ENCODE assay signal across 7 cellular contexts in genomic region chr15:67762610-67763368, GRCh38.
DNase-seq lines count a peak whose midpoint lies in the region; ATAC-seq and TF ChIP-seq lines count a peak whose summit lies in the region.

No MANE protein-coding gene starts in this region.

- no peak for TF ChIP-seq CTCF in GM20000 (IDR thresholded peaks at IDR 0.05; ENCODE audit: extremely low read depth, missing control alignments)

- peak; percentile 70 for DNase-seq in GM20000 (ENCODE audit: low spot score)
- DNase-seq in stimulated activated CD8-positive, alpha-beta memory T cell treated with anti-CD3 and anti-CD28 coated beads, Interleukin-15, amount 100 ng/mL, for 4 hours (ENCODE audit: low read depth in 2 of 2), result peak; percentile 11 to 24
- DNase-seq in COLO668 (lab: John Stamatoyannopoulos, UW; ENCODE audit: unreplicated experiment), result no peak
- no peak for DNase-seq in NCI-H187 (lab: John Stamatoyannopoulos, UW)
- DNase-seq in NCI-H524 treated with DMSO at 0.1 percent for 48 hours (lab: John Stamatoyannopoulos, UW), result no peak

- no peaks in the 10 kb centered on the region for H3K9me3 Mint-ChIP-seq in activated naive CD8-positive, alpha-beta T cell (ENCODE audit: low read depth)

- H3K27me3 Mint-ChIP-seq in activated naive CD8-positive, alpha-beta T cell, result no peaks in the 10 kb centered on the region

- peak; percentile 59 for ATAC-seq in HG03521 (IDR thresholded peaks at IDR 0.05; ENCODE audit: unreplicated experiment)

- peaks cover 2% of the 10 kb centered on the region for H3K36me3 Mint-ChIP-seq in activated naive CD8-positive, alpha-beta T cell

- H3K27ac Mint-ChIP-seq in activated naive CD8-positive, alpha-beta T cell, result peak overlapping the region; percentile 69

- peak overlapping the region; percentile 47 for H3K4me3 Mint-ChIP-seq in activated naive CD8-positive, alpha-beta T cell

- peaks cover 70% of the 10 kb centered on the region for H3K4me1 Mint-ChIP-seq in activated naive CD8-positive, alpha-beta T cell (ENCODE audit: low read depth)

Comparison
In these comparisons a context has a peak if more than half of its experiments do, and no peak if none do; other contexts are left out.
1. DNase-seq: peak in GM20000 (single experiment) and stimulated activated CD8-positive, alpha-beta memory T cell treated with anti-CD3 and anti-CD28 coated beads, Interleukin-15, amount 100 ng/mL, for 4 hours (2 of 2); none in COLO668 (single experiment), NCI-H187 (0 of 2) and NCI-H524 treated with DMSO at 0.1 percent for 48 hours (single experiment).